ENCODE assay signal across 18 cellular contexts in the genomic region with DNA sequence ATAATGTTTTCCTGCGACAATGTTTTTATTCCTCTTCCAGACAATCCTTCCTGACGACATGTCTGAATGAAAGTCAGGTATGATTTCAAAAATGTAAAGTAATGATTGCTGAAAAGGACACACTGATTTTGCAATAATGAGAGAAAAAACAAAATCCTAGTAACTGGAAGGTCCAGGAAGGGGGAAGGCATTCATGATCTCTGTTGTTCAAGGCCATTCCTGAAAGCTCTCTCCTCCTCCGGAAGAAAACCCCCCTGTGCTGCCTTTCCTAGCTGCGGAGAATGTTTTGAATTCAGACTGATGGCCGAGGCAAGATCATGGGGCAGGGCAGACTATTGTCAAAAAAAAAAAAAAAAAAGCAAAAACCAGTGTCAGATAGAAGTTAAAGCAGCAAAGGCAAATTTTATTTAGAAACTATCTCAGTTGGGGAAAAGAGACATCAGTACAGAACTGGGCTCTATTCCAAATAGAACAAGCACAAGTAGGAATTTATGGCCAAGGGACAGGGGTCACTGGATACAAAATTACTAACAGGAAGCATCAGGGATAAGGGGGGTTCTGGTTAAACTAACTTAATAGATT. TPM values are rescaled to one million over a fixed set of nuclear protein-coding genes. Genes with fewer than 3 reads are reported as not detected.
DNase-seq lines count a peak whose midpoint lies in the region; ATAC-seq and TF ChIP-seq lines count a peak whose summit lies in the region.
"Had no signal": no experiment of that assay in that cellular context is flagged by ENCODE, and none has a peak within 500 bp of the region (broad histone marks: within the 10 kb centered on the region; RNA-seq: fewer than 3 reads in every experiment).

No MANE protein-coding gene starts in this region.

- no peaks in the 10 kb centered on the region; a peak in 1 of 5 replicates for H3K9me3 Mint-ChIP-seq in H9
- H3K9me3 Mint-ChIP-seq: HFFc6, IgD-negative memory B cell had no signal

- no peak overlapping the region for H4K91ac ChIP-seq in H9 (ENCODE audit: insufficient read length, low read depth, low read length)

- no peak overlapping the region for H2BK5ac ChIP-seq in H9 (ENCODE audit: insufficient read length, low read length)

- H2BK120ac ChIP-seq in H9 (ENCODE audit: low read depth, low read length, poor library complexity, severe bottlenecking): no peak overlapping the region

- H3K9ac ChIP-seq in H9 (ENCODE audit: extremely low read depth, insufficient read length, low read length) (no peak overlapping the region), liver (ENCODE audit: low read depth in 1 of 2, low read length in 2 of 2) (no peak overlapping the region)
- H3K9ac ChIP-seq: BLaER1 had no signal

- no peak overlapping the region for H3K14ac ChIP-seq in H9 (ENCODE audit: insufficient read depth, low read length)

- DNase-seq in H9: no peak
- DNase-seq in fibroblast of pulmonary artery (ENCODE audit: low read depth): peak; percentile 39
- peak; percentile 10 for DNase-seq in renal cortical epithelial cell (ENCODE audit: low read depth)
- no peak for DNase-seq in EL
- DNase-seq in nucleus accumbens (lab: John Stamatoyannopoulos, UW): no peak
- DNase-seq: 8988T; AML-193; Caco-2; CD8-positive, alpha-beta memory T cell; DND-41; GF-D8; HCEC 1CT; HFFc6; KG1 had no signal

- H3K9me3 ChIP-seq in H9 (ENCODE audit: control insufficient read depth, low read depth, low read length) (no peaks in the 10 kb centered on the region), liver (ENCODE audit: control insufficient read depth in 4 of 4, low read length in 3 of 4) (no peaks in the 10 kb centered on the region)
- H3K9me3 ChIP-seq: Caco-2 had no signal

- H3T11ph ChIP-seq in H9 (ENCODE audit: low read length): no peak overlapping the region

- no peak overlapping the region for H4K8ac ChIP-seq in H9 (replicated peaks; ENCODE audit: insufficient read length, low read depth, low read length)

- no peak overlapping the region for H3K4ac ChIP-seq in H9 (ENCODE audit: low read depth, low read length)

- no peaks in the 10 kb centered on the region for H3K23me2 ChIP-seq in H9 (ENCODE audit: insufficient read length, low read depth, low read length, poor library complexity, severe bottlenecking)

- no peaks in the 10 kb centered on the region for H3K36me3 ChIP-seq in liver (ENCODE audit: control insufficient read depth in 4 of 4, insufficient read depth in 3 of 4, low read depth in 1 of 4, low read length in 3 of 4)
- H3K36me3 ChIP-seq: BLaER1 had no signal

- H3K4me3 ChIP-seq in fibroblast of pulmonary artery (replicated peaks; ENCODE audit: low read depth, low read length) (no peak overlapping the region), liver (ENCODE audit: low read depth in 1 of 3, low read length in 3 of 3) (no peak overlapping the region)
- H3K4me3 ChIP-seq: BLaER1 had no signal

- H3K27ac ChIP-seq in H9 (ENCODE audit: insufficient read length, low read depth, low read length) (no peak overlapping the region), liver (ENCODE audit: low read depth in 1 of 2, low read length in 2 of 2) (no peak overlapping the region)
- H3K27ac ChIP-seq: BLaER1 had no signal

- TF ChIP-seq RAD21 in liver (IDR thresholded peaks at IDR 0.05): no peak

- H3K27ac Mint-ChIP-seq in H9: peak overlapping the region in 2 of 3 experiments; percentile 30 to 71; a peak in 4 of 7 replicates
- H3K27ac Mint-ChIP-seq: CD8-positive, alpha-beta memory T cell; HFFc6 had no signal

- H3K27me3 Mint-ChIP-seq in H9 (ENCODE audit: low read depth): no peaks in the 10 kb centered on the region; the same call in 1 of the 2 replicates

- no peaks in the 10 kb centered on the region for H3K79me2 ChIP-seq in H9 (ENCODE audit: insufficient read depth, low read length)

- no peak overlapping the region for H2AFZ ChIP-seq in H9 (ENCODE audit: low read length)

- no peak overlapping the region for H2BK12ac ChIP-seq in H9 (ENCODE audit: insufficient read length, low read depth, low read length)

- no peaks in the 10 kb centered on the region for H3K79me1 ChIP-seq in H9 (ENCODE audit: insufficient read depth, low read depth, low read length, poor library complexity, severe bottlenecking)

- peaks cover 37 to 51% of the 10 kb centered on the region in 2 experiments for H3K4me1 Mint-ChIP-seq in H9
- H3K4me1 Mint-ChIP-seq: CD8-positive, alpha-beta memory T cell; IgD-negative memory B cell had no signal

- H3K56ac ChIP-seq in H9 (ENCODE audit: insufficient read length, low read depth, low read length): no peak overlapping the region

- H3K4me2 ChIP-seq in H9 (ENCODE audit: insufficient read depth, insufficient read length, low read length): no peak overlapping the region
- H3K4me2 ChIP-seq: BLaER1 had no signal

- H2BK20ac ChIP-seq in H9 (ENCODE audit: low read depth, low read length, poor library complexity, severe bottlenecking): no peak overlapping the region

- no peak overlapping the region for H3K23ac ChIP-seq in H9 (ENCODE audit: insufficient read length, low read depth, low read length)

- no peak overlapping the region for H2AK5ac ChIP-seq in H9 (ENCODE audit: insufficient read length, low read length)

- no peaks in the 10 kb centered on the region for H4K20me1 ChIP-seq in H9 (ENCODE audit: control insufficient read depth, insufficient read depth, insufficient read length)
- H4K20me1 ChIP-seq: BLaER1 had no signal

- H2BK15ac ChIP-seq in H9 (ENCODE audit: low read depth, low read length): no peak overlapping the region

- WGBS in H9 (ENCODE audit: extremely low coverage, insufficient read length, low lambda C conversion rate): no CpG with 5 or more reads among the region's 5 CpGs
- 57% methylated on average over 5 of the region's 5 CpGs for WGBS in liver

- H3K27me3 ChIP-seq in H9 (ENCODE audit: insufficient read depth, low read length) (no peaks in the 10 kb centered on the region), liver (ENCODE audit: control insufficient read depth in 4 of 4, insufficient read depth in 4 of 4, low read length in 3 of 4) (peaks cover 0 to 6% (median 2%) of the 10 kb centered on the region in 4 donors)
- H3K27me3 ChIP-seq: BLaER1 had no signal

- no peak for ATAC-seq in GM21529 (IDR thresholded peaks at IDR 0.05; ENCODE audit: unreplicated experiment)

- no peaks in the 10 kb centered on the region for H3K36me3 Mint-ChIP-seq in H9 (ENCODE audit: insufficient read depth in 1 of 3, low read depth in 3 of 3)
- H3K36me3 Mint-ChIP-seq: CD8-positive, alpha-beta memory T cell had no signal

- no peak overlapping the region for H4K5ac ChIP-seq in H9 (ENCODE audit: insufficient read length, low read depth, low read length)

- H3K18ac ChIP-seq in H9 (ENCODE audit: insufficient read length, low read depth, low read length): no peak overlapping the region

- TF ChIP-seq CTCF in H9 (conservative IDR thresholded peaks at IDR 0.05) (no peak), fibroblast of pulmonary artery (IDR thresholded peaks at IDR 0.05; ENCODE audit: low read length, missing control alignments) (no peak), liver (IDR thresholded peaks at IDR 0.05; ENCODE audit: low read depth, low read length, missing input control) (no peak)

- peak overlapping the region in 1 of 2 experiments; percentile 1; a peak in 1 of 5 replicates for H3K4me3 Mint-ChIP-seq in H9
- H3K4me3 Mint-ChIP-seq: CD8-positive, alpha-beta memory T cell; HFFc6 had no signal

- H3K4me1 ChIP-seq in H9 (ENCODE audit: insufficient read depth, low read length): peaks cover 10% of the 10 kb centered on the region; the same call in 1 of the 2 replicates
- H3K4me1 ChIP-seq in liver (ENCODE audit: control insufficient read depth in 4 of 4, insufficient read depth in 4 of 4, low read length in 3 of 4): no peaks in the 10 kb centered on the region
- H3K4me1 ChIP-seq: BLaER1 had no signal

TF ChIP-seq in liver, 16 proteins besides CTCF, POLR2A, EP300 and RAD21 (continues in another document):
- TF ChIP-seq EGR1 (IDR thresholded peaks at IDR 0.05; ENCODE audit: low read depth in 2 of 2) (no peak), NR2F2 (IDR thresholded peaks at IDR 0.05) (peak; percentile 67), YY1 (IDR thresholded peaks at IDR 0.05) (no peak)
- TF ChIP-seq, protein P1, sequence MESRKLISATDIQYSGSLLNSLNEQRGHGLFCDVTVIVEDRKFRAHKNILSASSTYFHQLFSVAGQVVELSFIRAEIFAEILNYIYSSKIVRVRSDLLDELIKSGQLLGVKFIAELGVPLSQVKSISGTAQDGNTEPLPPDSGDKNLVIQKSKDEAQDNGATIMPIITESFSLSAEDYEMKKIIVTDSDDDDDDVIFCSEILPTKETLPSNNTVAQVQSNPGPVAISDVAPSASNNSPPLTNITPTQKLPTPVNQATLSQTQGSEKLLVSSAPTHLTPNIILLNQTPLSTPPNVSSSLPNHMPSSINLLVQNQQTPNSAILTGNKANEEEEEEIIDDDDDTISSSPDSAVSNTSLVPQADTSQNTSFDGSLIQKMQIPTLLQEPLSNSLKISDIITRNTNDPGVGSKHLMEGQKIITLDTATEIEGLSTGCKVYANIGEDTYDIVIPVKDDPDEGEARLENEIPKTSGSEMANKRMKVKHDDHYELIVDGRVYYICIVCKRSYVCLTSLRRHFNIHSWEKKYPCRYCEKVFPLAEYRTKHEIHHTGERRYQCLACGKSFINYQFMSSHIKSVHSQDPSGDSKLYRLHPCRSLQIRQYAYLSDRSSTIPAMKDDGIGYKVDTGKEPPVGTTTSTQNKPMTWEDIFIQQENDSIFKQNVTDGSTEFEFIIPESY (IDR thresholded peaks at IDR 0.05): no peak

RNA-seq across cellular contexts. Expression of a gene that starts 36.4 kb away (rescaled TPM):
- total RNA-seq in H9 (2021): 82.2 and 85.5 TPM in 2 replicates
- under 1 TPM; 0.17 to 0.42 TPM for total RNA-seq in liver
- under 1 TPM; 0.17 to 0.65 TPM for polyA plus RNA-seq in liver
- 3.5 and 9.4 TPM in 2 replicates for total RNA-seq in renal cortical epithelial cell
- polyA plus RNA-seq: CD8-positive, alpha-beta memory T cell; IgD-negative memory B cell had no signal

Comparison
In these comparisons a context has a peak if more than half of its experiments do, and no peak if none do; other contexts are left out.
1. DNase-seq: peak in fibroblast of pulmonary artery (single experiment) and renal cortical epithelial cell (single experiment); none in H9 (single experiment), EL (single experiment) and nucleus accumbens (0 of 56).